1 cellular context compared by ENCODE assay signal in the genomic region with DNA sequence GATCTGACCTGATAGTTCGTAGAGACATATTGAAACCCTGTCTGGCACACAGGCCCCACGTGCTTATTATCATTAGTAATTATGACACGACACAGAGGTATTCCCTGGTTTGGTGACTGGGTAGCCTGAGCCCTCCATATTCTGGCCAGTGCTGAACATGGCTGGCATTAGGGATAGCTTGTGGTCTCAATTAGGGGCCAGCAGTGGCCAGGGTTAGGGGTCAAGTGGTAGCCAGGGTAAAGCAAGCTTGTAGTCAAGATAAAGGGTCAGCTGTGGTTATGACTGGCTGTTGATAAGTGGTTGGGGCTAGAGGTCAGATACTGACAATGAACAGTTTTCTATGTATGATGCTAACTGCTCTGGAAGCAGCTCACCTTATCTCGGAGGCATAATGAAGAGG.
TF ChIP-seq lines count a peak whose summit lies in the region.

No MANE protein-coding gene starts in this region.

TF ChIP-seq in K562, 482 proteins besides CTCF, POLR2A, EP300 and RAD21 (continued from another document and continues in another):
- TF ChIP-seq, protein P1, sequence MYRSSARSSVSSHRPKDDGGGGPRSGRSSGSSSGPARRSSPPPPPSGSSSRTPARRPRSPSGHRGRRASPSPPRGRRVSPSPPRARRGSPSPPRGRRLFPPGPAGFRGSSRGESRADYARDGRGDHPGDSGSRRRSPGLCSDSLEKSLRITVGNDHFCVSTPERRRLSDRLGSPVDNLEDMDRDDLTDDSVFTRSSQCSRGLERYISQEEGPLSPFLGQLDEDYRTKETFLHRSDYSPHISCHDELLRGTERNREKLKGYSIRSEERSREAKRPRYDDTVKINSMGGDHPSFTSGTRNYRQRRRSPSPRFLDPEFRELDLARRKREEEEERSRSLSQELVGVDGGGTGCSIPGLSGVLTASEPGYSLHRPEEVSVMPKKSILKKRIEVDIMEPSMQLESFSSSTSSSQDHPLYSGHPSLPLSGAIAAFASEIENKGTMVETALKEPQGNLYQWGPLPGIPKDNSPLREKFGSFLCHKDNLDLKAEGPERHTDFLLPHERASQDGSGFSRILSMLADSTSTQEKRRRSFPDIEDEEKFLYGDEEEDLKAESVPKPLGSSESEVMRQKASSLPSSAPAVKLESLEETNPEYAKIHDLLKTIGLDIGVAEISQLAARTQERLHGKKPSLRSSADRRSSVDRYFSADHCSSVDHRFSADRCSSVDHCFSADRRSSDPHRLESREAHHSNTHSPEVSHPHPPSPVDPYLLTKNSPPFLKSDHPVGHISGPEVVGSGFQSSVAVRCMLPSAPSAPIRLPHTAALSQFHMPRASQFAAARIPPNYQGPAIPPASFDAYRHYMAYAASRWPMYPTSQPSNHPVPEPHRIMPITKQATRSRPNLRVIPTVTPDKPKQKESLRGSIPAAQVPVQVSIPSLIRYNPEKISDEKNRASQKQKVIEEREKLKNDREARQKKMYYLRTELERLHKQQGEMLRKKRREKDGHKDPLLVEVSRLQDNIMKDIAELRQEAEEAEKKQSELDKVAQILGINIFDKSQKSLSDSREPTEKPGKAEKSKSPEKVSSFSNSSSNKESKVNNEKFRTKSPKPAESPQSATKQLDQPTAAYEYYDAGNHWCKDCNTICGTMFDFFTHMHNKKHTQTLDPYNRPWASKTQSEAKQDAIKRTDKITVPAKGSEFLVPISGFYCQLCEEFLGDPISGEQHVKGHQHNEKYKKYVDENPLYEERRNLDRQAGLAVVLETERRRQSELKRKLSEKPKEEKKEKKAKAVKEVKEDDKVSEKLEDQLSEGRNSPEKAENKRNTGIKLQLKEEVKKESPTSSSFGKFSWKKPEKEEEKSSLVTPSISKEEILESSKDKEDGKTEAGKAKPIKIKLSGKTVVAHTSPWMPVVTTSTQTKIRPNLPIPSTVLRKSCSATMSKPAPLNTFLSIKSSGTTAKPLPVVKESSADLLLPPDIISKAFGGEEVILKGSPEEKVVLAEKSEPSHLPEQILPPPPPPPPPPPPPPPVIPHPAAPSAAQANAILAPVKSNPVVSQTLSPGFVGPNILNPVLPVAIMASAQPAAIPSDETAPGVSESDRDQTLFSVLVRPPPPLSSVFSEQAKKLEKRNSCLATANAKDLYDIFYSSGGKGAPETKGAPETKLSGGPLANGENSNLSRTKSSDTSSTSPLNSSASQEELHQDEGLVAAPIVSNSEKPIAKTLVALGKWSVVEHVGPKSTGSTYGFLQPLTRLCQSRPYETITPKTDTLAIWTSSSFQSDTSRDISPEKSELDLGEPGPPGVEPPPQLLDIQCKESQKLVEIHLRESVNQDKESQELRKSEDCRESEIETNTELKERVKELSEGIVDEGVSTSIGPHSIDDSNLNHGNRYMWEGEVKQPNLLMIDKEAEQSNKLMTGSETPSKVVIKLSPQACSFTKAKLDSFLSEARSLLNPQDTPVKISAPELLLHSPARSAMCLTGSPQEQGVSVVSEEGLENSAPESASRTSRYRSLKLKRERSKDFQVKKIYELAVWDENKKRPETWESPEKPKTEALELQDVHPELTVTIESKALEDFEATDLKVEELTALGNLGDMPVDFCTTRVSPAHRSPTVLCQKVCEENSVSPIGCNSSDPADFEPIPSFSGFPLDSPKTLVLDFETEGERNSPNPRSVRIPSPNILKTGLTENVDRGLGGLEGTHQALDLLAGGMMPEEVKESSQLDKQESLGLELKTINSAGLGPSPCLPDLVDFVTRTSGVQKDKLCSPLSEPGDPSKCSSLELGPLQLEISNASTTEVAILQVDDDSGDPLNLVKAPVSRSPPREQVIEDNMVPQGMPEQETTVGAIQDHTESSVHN (IDR thresholded peaks at IDR 0.05; ENCODE audit: borderline replicate concordance in 1 of 2, low read depth in 1 of 2): no peak
- TF ChIP-seq ZNF707 (CRISPR knock-in tag; conservative IDR thresholded peaks at IDR 0.05): no peak
- TF ChIP-seq MXI1 (IDR thresholded peaks at IDR 0.05; ENCODE audit: low read depth, low read length): no peak
- TF ChIP-seq OTX1 (CRISPR knock-in tag; IDR thresholded peaks at IDR 0.05): no peak
- TF ChIP-seq TRIM24 (IDR thresholded peaks at IDR 0.05): peak; percentile 45 to 77; a peak in 3 of 4 replicates
- TF ChIP-seq CBX5 (IDR thresholded peaks at IDR 0.05; ENCODE audit: borderline replicate concordance, low read depth): no peak
- no peak for TF ChIP-seq CBX8 (IDR thresholded peaks at IDR 0.05; ENCODE audit: borderline replicate concordance, extremely low read depth, low read depth, low read length, poor library complexity, severe bottlenecking)
- peak; percentile 75 for TF ChIP-seq NFE2 (IDR thresholded peaks at IDR 0.05; ENCODE audit: low read depth)
- TF ChIP-seq ZNF274 (IDR thresholded peaks at IDR 0.05; ENCODE audit: borderline replicate concordance, low read depth, low read length): no peak
- TF ChIP-seq, protein P2, sequence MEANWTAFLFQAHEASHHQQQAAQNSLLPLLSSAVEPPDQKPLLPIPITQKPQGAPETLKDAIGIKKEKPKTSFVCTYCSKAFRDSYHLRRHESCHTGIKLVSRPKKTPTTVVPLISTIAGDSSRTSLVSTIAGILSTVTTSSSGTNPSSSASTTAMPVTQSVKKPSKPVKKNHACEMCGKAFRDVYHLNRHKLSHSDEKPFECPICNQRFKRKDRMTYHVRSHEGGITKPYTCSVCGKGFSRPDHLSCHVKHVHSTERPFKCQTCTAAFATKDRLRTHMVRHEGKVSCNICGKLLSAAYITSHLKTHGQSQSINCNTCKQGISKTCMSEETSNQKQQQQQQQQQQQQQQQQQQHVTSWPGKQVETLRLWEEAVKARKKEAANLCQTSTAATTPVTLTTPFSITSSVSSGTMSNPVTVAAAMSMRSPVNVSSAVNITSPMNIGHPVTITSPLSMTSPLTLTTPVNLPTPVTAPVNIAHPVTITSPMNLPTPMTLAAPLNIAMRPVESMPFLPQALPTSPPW (CRISPR knock-in tag; IDR thresholded peaks at IDR 0.05): peak; percentile 60
- no peak for TF ChIP-seq BRF1 (IDR thresholded peaks at IDR 0.05; ENCODE audit: borderline replicate concordance, extremely low read depth, insufficient read length)
- TF ChIP-seq YBX1 (IDR thresholded peaks at IDR 0.05): no peak
- no peak for TF ChIP-seq TCF7 (IDR thresholded peaks at IDR 0.05; ENCODE audit: borderline replicate concordance)
- TF ChIP-seq, protein P3, sequence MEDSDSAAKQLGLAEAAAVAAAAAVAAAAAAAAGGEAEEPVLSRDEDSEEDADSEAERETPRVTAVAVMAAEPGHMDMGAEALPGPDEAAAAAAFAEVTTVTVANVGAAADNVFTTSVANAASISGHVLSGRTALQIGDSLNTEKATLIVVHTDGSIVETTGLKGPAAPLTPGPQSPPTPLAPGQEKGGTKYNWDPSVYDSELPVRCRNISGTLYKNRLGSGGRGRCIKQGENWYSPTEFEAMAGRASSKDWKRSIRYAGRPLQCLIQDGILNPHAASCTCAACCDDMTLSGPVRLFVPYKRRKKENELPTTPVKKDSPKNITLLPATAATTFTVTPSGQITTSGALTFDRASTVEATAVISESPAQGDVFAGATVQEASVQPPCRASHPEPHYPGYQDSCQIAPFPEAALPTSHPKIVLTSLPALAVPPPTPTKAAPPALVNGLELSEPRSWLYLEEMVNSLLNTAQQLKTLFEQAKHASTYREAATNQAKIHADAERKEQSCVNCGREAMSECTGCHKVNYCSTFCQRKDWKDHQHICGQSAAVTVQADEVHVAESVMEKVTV (CRISPR knock-in tag; IDR thresholded peaks at IDR 0.05): no peak
- TF ChIP-seq, protein P4, sequence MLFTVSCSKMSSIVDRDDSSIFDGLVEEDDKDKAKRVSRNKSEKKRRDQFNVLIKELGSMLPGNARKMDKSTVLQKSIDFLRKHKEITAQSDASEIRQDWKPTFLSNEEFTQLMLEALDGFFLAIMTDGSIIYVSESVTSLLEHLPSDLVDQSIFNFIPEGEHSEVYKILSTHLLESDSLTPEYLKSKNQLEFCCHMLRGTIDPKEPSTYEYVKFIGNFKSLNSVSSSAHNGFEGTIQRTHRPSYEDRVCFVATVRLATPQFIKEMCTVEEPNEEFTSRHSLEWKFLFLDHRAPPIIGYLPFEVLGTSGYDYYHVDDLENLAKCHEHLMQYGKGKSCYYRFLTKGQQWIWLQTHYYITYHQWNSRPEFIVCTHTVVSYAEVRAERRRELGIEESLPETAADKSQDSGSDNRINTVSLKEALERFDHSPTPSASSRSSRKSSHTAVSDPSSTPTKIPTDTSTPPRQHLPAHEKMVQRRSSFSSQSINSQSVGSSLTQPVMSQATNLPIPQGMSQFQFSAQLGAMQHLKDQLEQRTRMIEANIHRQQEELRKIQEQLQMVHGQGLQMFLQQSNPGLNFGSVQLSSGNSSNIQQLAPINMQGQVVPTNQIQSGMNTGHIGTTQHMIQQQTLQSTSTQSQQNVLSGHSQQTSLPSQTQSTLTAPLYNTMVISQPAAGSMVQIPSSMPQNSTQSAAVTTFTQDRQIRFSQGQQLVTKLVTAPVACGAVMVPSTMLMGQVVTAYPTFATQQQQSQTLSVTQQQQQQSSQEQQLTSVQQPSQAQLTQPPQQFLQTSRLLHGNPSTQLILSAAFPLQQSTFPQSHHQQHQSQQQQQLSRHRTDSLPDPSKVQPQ (CRISPR knock-in tag; IDR thresholded peaks at IDR 0.05; ENCODE audit: borderline replicate concordance): no peak
- no peak for TF ChIP-seq PCBP1 (IDR thresholded peaks at IDR 0.05; ENCODE audit: low read depth, low read length, poor library complexity, severe bottlenecking)
- TF ChIP-seq CAMTA2 (CRISPR knock-in tag; conservative IDR thresholded peaks at IDR 0.05): no peak
- TF ChIP-seq ZKSCAN8 (CRISPR knock-in tag; IDR thresholded peaks at IDR 0.05): peak; percentile 49; the same call in 1 of the 2 replicates
- TF ChIP-seq FOXM1 (IDR thresholded peaks at IDR 0.05; ENCODE audit: low read depth): peak; percentile 73; the same call in 1 of the 2 replicates
- TF ChIP-seq FOXM1 (CRISPR knock-in tag; IDR thresholded peaks at IDR 0.05; ENCODE audit: low read depth): no peak
- TF ChIP-seq TAF1 (IDR thresholded peaks at IDR 0.05; ENCODE audit: control insufficient read depth, extremely low read depth, insufficient read depth, low read length, severe bottlenecking): no peak
- no peak for TF ChIP-seq ZNF76 (CRISPR knock-in tag; IDR thresholded peaks at IDR 0.05; ENCODE audit: borderline replicate concordance)
- no peak for TF ChIP-seq FOXJ3 (CRISPR knock-in tag; IDR thresholded peaks at IDR 0.05)
- TF ChIP-seq, protein P5, sequence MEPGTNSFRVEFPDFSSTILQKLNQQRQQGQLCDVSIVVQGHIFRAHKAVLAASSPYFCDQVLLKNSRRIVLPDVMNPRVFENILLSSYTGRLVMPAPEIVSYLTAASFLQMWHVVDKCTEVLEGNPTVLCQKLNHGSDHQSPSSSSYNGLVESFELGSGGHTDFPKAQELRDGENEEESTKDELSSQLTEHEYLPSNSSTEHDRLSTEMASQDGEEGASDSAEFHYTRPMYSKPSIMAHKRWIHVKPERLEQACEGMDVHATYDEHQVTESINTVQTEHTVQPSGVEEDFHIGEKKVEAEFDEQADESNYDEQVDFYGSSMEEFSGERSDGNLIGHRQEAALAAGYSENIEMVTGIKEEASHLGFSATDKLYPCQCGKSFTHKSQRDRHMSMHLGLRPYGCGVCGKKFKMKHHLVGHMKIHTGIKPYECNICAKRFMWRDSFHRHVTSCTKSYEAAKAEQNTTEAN (CRISPR knock-in tag; IDR thresholded peaks at IDR 0.05): no peak
- TF ChIP-seq, protein P6, sequence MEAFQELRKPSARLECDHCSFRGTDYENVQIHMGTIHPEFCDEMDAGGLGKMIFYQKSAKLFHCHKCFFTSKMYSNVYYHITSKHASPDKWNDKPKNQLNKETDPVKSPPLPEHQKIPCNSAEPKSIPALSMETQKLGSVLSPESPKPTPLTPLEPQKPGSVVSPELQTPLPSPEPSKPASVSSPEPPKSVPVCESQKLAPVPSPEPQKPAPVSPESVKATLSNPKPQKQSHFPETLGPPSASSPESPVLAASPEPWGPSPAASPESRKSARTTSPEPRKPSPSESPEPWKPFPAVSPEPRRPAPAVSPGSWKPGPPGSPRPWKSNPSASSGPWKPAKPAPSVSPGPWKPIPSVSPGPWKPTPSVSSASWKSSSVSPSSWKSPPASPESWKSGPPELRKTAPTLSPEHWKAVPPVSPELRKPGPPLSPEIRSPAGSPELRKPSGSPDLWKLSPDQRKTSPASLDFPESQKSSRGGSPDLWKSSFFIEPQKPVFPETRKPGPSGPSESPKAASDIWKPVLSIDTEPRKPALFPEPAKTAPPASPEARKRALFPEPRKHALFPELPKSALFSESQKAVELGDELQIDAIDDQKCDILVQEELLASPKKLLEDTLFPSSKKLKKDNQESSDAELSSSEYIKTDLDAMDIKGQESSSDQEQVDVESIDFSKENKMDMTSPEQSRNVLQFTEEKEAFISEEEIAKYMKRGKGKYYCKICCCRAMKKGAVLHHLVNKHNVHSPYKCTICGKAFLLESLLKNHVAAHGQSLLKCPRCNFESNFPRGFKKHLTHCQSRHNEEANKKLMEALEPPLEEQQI (IDR thresholded peaks at IDR 0.05): no peak
- peak; percentile 97 for TF ChIP-seq ESRRA (IDR thresholded peaks at IDR 0.05; ENCODE audit: borderline replicate concordance, low read depth)
- TF ChIP-seq ZNF316 (IDR thresholded peaks at IDR 0.05): no peak
- TF ChIP-seq, protein P7, sequence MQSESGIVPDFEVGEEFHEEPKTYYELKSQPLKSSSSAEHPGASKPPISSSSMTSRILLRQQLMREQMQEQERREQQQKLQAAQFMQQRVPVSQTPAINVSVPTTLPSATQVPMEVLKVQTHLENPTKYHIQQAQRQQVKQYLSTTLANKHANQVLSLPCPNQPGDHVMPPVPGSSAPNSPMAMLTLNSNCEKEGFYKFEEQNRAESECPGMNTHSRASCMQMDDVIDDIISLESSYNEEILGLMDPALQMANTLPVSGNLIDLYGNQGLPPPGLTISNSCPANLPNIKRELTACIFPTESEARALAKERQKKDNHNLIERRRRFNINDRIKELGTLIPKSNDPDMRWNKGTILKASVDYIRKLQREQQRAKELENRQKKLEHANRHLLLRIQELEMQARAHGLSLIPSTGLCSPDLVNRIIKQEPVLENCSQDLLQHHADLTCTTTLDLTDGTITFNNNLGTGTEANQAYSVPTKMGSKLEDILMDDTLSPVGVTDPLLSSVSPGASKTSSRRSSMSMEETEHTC (IDR thresholded peaks at IDR 0.05): no peak
- TF ChIP-seq, protein P8, sequence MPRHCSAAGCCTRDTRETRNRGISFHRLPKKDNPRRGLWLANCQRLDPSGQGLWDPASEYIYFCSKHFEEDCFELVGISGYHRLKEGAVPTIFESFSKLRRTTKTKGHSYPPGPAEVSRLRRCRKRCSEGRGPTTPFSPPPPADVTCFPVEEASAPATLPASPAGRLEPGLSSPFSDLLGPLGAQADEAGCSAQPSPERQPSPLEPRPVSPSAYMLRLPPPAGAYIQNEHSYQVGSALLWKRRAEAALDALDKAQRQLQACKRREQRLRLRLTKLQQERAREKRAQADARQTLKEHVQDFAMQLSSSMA (CRISPR knock-in tag; IDR thresholded peaks at IDR 0.05): no peak
- TF ChIP-seq, protein P9, sequence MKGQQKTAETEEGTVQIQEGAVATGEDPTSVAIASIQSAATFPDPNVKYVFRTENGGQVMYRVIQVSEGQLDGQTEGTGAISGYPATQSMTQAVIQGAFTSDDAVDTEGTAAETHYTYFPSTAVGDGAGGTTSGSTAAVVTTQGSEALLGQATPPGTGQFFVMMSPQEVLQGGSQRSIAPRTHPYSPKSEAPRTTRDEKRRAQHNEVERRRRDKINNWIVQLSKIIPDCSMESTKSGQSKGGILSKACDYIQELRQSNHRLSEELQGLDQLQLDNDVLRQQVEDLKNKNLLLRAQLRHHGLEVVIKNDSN (CRISPR knock-in tag; IDR thresholded peaks at IDR 0.05): no peak
- TF ChIP-seq, protein P10, sequence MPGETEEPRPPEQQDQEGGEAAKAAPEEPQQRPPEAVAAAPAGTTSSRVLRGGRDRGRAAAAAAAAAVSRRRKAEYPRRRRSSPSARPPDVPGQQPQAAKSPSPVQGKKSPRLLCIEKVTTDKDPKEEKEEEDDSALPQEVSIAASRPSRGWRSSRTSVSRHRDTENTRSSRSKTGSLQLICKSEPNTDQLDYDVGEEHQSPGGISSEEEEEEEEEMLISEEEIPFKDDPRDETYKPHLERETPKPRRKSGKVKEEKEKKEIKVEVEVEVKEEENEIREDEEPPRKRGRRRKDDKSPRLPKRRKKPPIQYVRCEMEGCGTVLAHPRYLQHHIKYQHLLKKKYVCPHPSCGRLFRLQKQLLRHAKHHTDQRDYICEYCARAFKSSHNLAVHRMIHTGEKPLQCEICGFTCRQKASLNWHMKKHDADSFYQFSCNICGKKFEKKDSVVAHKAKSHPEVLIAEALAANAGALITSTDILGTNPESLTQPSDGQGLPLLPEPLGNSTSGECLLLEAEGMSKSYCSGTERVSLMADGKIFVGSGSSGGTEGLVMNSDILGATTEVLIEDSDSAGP (CRISPR knock-in tag; IDR thresholded peaks at IDR 0.05): no peak
